12 cellular contexts compared by ENCODE assay signal in genomic region chr12:79454338-79454777, GRCh38.
DNase-seq lines count a peak whose midpoint lies in the region; ATAC-seq and TF ChIP-seq lines count a peak whose summit lies in the region.
"Had no signal": no experiment of that assay in that cellular context is flagged by ENCODE, and none has a peak within 500 bp of the region (broad histone marks: within the 10 kb centered on the region; RNA-seq: fewer than 3 reads in every experiment).

No MANE protein-coding gene starts in this region.

- in situ Hi-C loops in astrocyte of the cerebellum (cut with HindIII; ENCODE audit: low sequenced_read_pairs) = no loop called here

- H3K4me3 Mint-ChIP-seq in HFFc6 = peak overlapping the region; percentile 78
- H3K4me3 Mint-ChIP-seq in activated T-cell treated with anti-CD3 and anti-CD28 coated beads, Interleukin-2, amount 50 U/mL, for 24 hours = no peak overlapping the region
- H3K4me3 Mint-ChIP-seq: T-helper 2 cell treated with Interferon-gamma antibody and Interleukin-4, amounts not matched to agents 5 μg/mL and 100 μg/mL, for 36 hours had no signal

- H3K27ac Mint-ChIP-seq in HFFc6 = peak overlapping the region; percentile 25; the same call in 1 of the 2 replicates
- H3K27ac Mint-ChIP-seq in activated T-cell treated with anti-CD3 and anti-CD28 coated beads, Interleukin-2, amount 50 U/mL, for 24 hours = no peak overlapping the region
- H3K27ac Mint-ChIP-seq: T-helper 2 cell treated with Interferon-gamma antibody and Interleukin-4, amounts not matched to agents 5 μg/mL and 100 μg/mL, for 36 hours had no signal

- TF ChIP-seq CTCF in HFFc6 (IDR thresholded peaks at IDR 0.05) = no peak
- TF ChIP-seq CTCF in astrocyte of the cerebellum (IDR thresholded peaks at IDR 0.05; ENCODE audit: low read depth, low read length, missing control alignments) = no peak

- no peaks in the 10 kb centered on the region; the same call in 1 of the 2 replicates for H3K27me3 Mint-ChIP-seq in HFFc6 (ENCODE audit: insufficient read depth)
- no peaks in the 10 kb centered on the region for H3K27me3 Mint-ChIP-seq in activated T-cell treated with anti-CD3 and anti-CD28 coated beads, Interleukin-2, amount 50 U/mL, for 24 hours
- H3K27me3 Mint-ChIP-seq: type B pancreatic cell had no signal

- no peaks in the 10 kb centered on the region for H3K36me3 Mint-ChIP-seq in HFFc6 (ENCODE audit: low read depth)
- H3K36me3 Mint-ChIP-seq in activated T-cell treated with anti-CD3 and anti-CD28 coated beads, Interleukin-2, amount 50 U/mL, for 24 hours (ENCODE audit: low read depth) = no peaks in the 10 kb centered on the region
- H3K36me3 Mint-ChIP-seq: type B pancreatic cell had no signal

- no peaks in the 10 kb centered on the region for H3K9me3 Mint-ChIP-seq in HFFc6
- no peaks in the 10 kb centered on the region for H3K9me3 Mint-ChIP-seq in activated T-cell treated with anti-CD3 and anti-CD28 coated beads, Interleukin-2, amount 50 U/mL, for 24 hours
- H3K9me3 Mint-ChIP-seq: T-helper 2 cell treated with Interferon-gamma antibody and Interleukin-4, amounts not matched to agents 5 μg/mL and 100 μg/mL, for 36 hours; type B pancreatic cell had no signal

- DNase-seq in HFFc6 (peak; percentile 13), astrocyte of the cerebellum (ENCODE audit: low read depth) (peak; percentile 43), iris pigment epithelial cell (ENCODE audit: low read depth) (peak; percentile 86), stromal cell of bone marrow (ENCODE audit: low read depth) (peak; percentile 16), cerebellar nuclear complex (lab: John Stamatoyannopoulos, UW) (no peak)
- DNase-seq in activated T-cell treated with anti-CD3 and anti-CD28 coated beads, Interleukin-2, amount 50 U/mL, for 24 hours = no peak
- DNase-seq: DND-41, NCI-H526 treated with DMSO at 0.1 percent for 48 hours had no signal

- H3K4me1 Mint-ChIP-seq in HFFc6 (ENCODE audit: low read depth) = peaks cover 43% of the 10 kb centered on the region
- H3K4me1 Mint-ChIP-seq in activated T-cell treated with anti-CD3 and anti-CD28 coated beads, Interleukin-2, amount 50 U/mL, for 24 hours (ENCODE audit: low read depth) = no peaks in the 10 kb centered on the region

- no peak overlapping the region for H3K4me3 ChIP-seq in astrocyte of the cerebellum (ENCODE audit: low read depth, low read length)

- no peak for ATAC-seq in GM21737 (IDR thresholded peaks at IDR 0.05; ENCODE audit: unreplicated experiment)
- no peak for ATAC-seq in GM21360 (IDR thresholded peaks at IDR 0.05; ENCODE audit: unreplicated experiment)

Comparison
In these comparisons a context has a peak if more than half of its experiments do, and no peak if none do; other contexts are left out.
1. DNase-seq: peak in HFFc6 (single experiment), astrocyte of the cerebellum (single experiment), iris pigment epithelial cell (single experiment) and stromal cell of bone marrow (single experiment); none in cerebellar nuclear complex (0 of 2) and activated T-cell treated with anti-CD3 and anti-CD28 coated beads, Interleukin-2, amount 50 U/mL, for 24 hours (single experiment).